Comparison of ENCODE assay signal across 1 cellular context in genomic region chr3:155664922-155665695, GRCh38.
TF ChIP-seq lines count a peak whose summit lies in the region.

No MANE protein-coding gene starts in this region.

TF ChIP-seq in HepG2, 621 proteins besides CTCF, POLR2A, EP300 and RAD21 (continued from another document and continues in another):
- TF ChIP-seq AHDC1 (CRISPR knock-in tag; IDR thresholded peaks at IDR 0.05; ENCODE audit: borderline replicate concordance) (peak; percentile 44; the same call in 1 of the 2 replicates), ZNF382 (CRISPR knock-in tag; IDR thresholded peaks at IDR 0.05; ENCODE audit: borderline replicate concordance) (no peak), ZNF891 (CRISPR knock-in tag; IDR thresholded peaks at IDR 0.05) (no peak), ZBED4 (CRISPR knock-in tag; IDR thresholded peaks at IDR 0.05; ENCODE audit: borderline replicate concordance) (no peak), ELF4 (CRISPR knock-in tag; IDR thresholded peaks at IDR 0.05; ENCODE audit: borderline replicate concordance) (no peak), HOXD1 (CRISPR knock-in tag; IDR thresholded peaks at IDR 0.05) (no peak), SMC3 (IDR thresholded peaks at IDR 0.05; ENCODE audit: low read length) (no peak), ZNF333 (CRISPR knock-in tag; IDR thresholded peaks at IDR 0.05; ENCODE audit: borderline replicate concordance) (no peak), ZKSCAN5 (CRISPR knock-in tag; IDR thresholded peaks at IDR 0.05) (no peak), SIX4 (CRISPR knock-in tag; IDR thresholded peaks at IDR 0.05) (peak; percentile 98), ZMYM3 (CRISPR knock-in tag; IDR thresholded peaks at IDR 0.05) (no peak), HNRNPLL (IDR thresholded peaks at IDR 0.05; ENCODE audit: low read depth, low read length, poor library complexity, severe bottlenecking) (no peak), MAFK (conservative IDR thresholded peaks at IDR 0.05 in 1 of 2, IDR thresholded peaks at IDR 0.05 in 1 of 2; ENCODE audit: low read length in 2 of 2) (no peak), SOX5 (CRISPR knock-in tag; IDR thresholded peaks at IDR 0.05; ENCODE audit: borderline replicate concordance) (peak; percentile 66; the same call in 1 of the 2 replicates), TERF1 (CRISPR knock-in tag; IDR thresholded peaks at IDR 0.05) (no peak), ZNF232 (CRISPR knock-in tag; IDR thresholded peaks at IDR 0.05; ENCODE audit: borderline replicate concordance) (peak; percentile 80; the same call in 1 of the 2 replicates), SAP130 (CRISPR knock-in tag; IDR thresholded peaks at IDR 0.05; ENCODE audit: low read depth) (peak; percentile 9; the same call in 1 of the 2 replicates), GABPB1 (CRISPR knock-in tag; IDR thresholded peaks at IDR 0.05) (no peak), ZMAT3 (CRISPR knock-in tag; conservative IDR thresholded peaks at IDR 0.05) (no peak), ZBTB46 (CRISPR knock-in tag; IDR thresholded peaks at IDR 0.05; ENCODE audit: borderline replicate concordance) (no peak), MIER2 (CRISPR knock-in tag; IDR thresholded peaks at IDR 0.05) (0 out of 2 replicates have a peak, but pooled peaks have one; percentile 21), ZBTB33 (CRISPR knock-in tag; IDR thresholded peaks at IDR 0.05) (no peak), JUNB (CRISPR knock-in tag; IDR thresholded peaks at IDR 0.05; ENCODE audit: borderline replicate concordance) (no peak), STAT6 (CRISPR knock-in tag; IDR thresholded peaks at IDR 0.05; ENCODE audit: borderline replicate concordance) (no peak), THYN1 (CRISPR knock-in tag; IDR thresholded peaks at IDR 0.05; ENCODE audit: borderline replicate concordance, low read depth) (no peak), HOMEZ (CRISPR knock-in tag; IDR thresholded peaks at IDR 0.05; ENCODE audit: low read depth) (peak; percentile 45; the same call in 1 of the 2 replicates), HOXA5 (CRISPR knock-in tag; IDR thresholded peaks at IDR 0.05) (no peak), CSRNP1 (CRISPR knock-in tag; IDR thresholded peaks at IDR 0.05) (no peak), ZFP36L1 (CRISPR knock-in tag; IDR thresholded peaks at IDR 0.05) (no peak), ELF3 (CRISPR knock-in tag; IDR thresholded peaks at IDR 0.05) (peak; percentile 36; the same call in 1 of the 2 replicates), CHCHD3 (CRISPR knock-in tag; IDR thresholded peaks at IDR 0.05) (no peak)
